ENCODE assay signal across 8 cellular contexts in the genomic region with DNA sequence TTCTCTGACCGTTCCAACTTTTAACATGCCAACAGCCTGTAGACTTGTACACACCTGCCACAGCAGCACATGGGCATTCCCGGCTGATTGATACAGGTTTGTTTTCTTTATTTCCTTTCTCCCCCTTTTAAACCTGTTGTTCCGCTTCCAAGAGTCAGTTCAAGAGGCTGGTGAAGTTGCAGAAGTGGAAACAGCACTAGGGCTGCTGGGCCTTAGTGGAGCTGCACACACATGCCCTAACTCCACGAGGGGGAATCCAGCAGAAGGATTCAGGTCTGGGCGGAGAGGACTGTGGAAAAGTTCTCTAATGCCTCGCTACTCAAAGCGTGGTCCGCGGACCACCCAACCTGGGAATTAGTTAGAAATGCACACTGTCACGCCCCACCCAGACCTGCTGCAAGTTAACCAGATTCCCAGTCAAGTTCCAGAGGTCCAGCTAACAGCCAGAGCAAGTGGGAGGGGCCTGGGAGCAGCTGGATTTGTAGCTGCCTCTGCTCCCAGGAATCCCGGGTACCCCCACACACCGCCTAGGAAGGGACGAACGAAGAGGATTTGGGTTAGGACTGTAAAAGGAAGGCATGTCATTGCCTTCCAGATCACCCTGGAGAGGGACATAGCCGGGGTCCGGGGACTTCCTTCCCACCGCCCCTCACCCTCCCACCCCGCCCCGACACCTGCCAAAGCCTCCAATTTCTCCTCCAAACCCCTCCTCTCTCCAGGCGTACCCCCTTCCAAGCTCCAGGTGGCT. TPM values are rescaled to one million over a fixed set of nuclear protein-coding genes. Genes with fewer than 3 reads are reported as not detected.
DNase-seq lines count a peak whose midpoint lies in the region; ATAC-seq and TF ChIP-seq lines count a peak whose summit lies in the region.

No MANE protein-coding gene starts in this region.

- H3K4me1 ChIP-seq in SJCRH30 (no peaks in the 10 kb centered on the region; the same call in 1 of the 2 replicates), tibial nerve (peaks cover 0 to 42% (median 28%) of the 10 kb centered on the region in 4 donors)
- peaks cover 16% of the 10 kb centered on the region for H3K4me1 ChIP-seq in effector memory CD4-positive, alpha-beta T cell (ENCODE audit: control insufficient read depth, insufficient read depth, low read length, poor library complexity, severe bottlenecking)

- H3K27me3 Mint-ChIP-seq in stimulated activated naive CD8-positive, alpha-beta T cell treated with anti-CD3 and anti-CD28 coated beads, Interleukin-15, Interleukin-2, amounts not matched to agents 100 ng/mL and 50 ng/mL, for 24 hours, result no peaks in the 10 kb centered on the region
- H3K27me3 Mint-ChIP-seq in memory B cell, result peaks cover 9% of the 10 kb centered on the region

- no peaks in the 10 kb centered on the region for H3K9me3 ChIP-seq in SJCRH30 (replicated peaks)
- no peaks in the 10 kb centered on the region for H3K9me3 ChIP-seq in effector memory CD4-positive, alpha-beta T cell (ENCODE audit: control insufficient read depth, low read length)
- no peaks in the 10 kb centered on the region for H3K9me3 ChIP-seq in tibial nerve

- no peak for TF ChIP-seq EP300 in tibial nerve (IDR thresholded peaks at IDR 0.05)

- H3K9me3 Mint-ChIP-seq in stimulated activated naive CD8-positive, alpha-beta T cell treated with anti-CD3 and anti-CD28 coated beads, Interleukin-15, Interleukin-2, amounts not matched to agents 100 ng/mL and 50 ng/mL, for 24 hours, result no peaks in the 10 kb centered on the region
- no peaks in the 10 kb centered on the region for H3K9me3 Mint-ChIP-seq in memory B cell

- H3K27me3 ChIP-seq in SJCRH30 (0 out of 2 replicates have a peak, but pooled peaks cover 3% of the 10 kb centered on the region), tibial nerve (no peaks in the 10 kb centered on the region)
- H3K27me3 ChIP-seq in effector memory CD4-positive, alpha-beta T cell (replicated peaks; ENCODE audit: control insufficient read depth, insufficient read depth, low read length, poor library complexity, severe bottlenecking), result no peaks in the 10 kb centered on the region

- H3K27ac ChIP-seq in SJCRH30 (no peak overlapping the region; the same call in 1 of the 2 replicates), tibial nerve (peak overlapping the region in 3 of 4 donors; percentile 58 to 86 (median 83))
- peak overlapping the region; percentile 46 for H3K27ac ChIP-seq in effector memory CD4-positive, alpha-beta T cell (ENCODE audit: insufficient read depth, low read length, poor library complexity, severe bottlenecking)

- WGBS in tibial nerve, 2 donors, result 6 to 7% methylated on average over 13 to 14 of the region's 20 CpGs

- peaks cover 9% of the 10 kb centered on the region for H3K36me3 Mint-ChIP-seq in stimulated activated naive CD8-positive, alpha-beta T cell treated with anti-CD3 and anti-CD28 coated beads, Interleukin-15, Interleukin-2, amounts not matched to agents 100 ng/mL and 50 ng/mL, for 24 hours (ENCODE audit: low read depth)
- H3K36me3 Mint-ChIP-seq in memory B cell, result peaks cover 8% of the 10 kb centered on the region

- no peak for TF ChIP-seq POLR2A in tibial nerve (IDR thresholded peaks at IDR 0.05)

- H3K4me3 ChIP-seq in SJCRH30 (peak overlapping the region; percentile 61), tibial nerve (peak overlapping the region; percentile 54 to 89 (median 68))
- H3K4me3 ChIP-seq in effector memory CD4-positive, alpha-beta T cell (ENCODE audit: insufficient read depth, low read depth, low read length, poor library complexity, severe bottlenecking), result peak overlapping the region; percentile 56

- no peak for ATAC-seq in stimulated activated naive CD8-positive, alpha-beta T cell treated with anti-CD3 and anti-CD28 coated beads, Interleukin-15, Interleukin-2, amounts not matched to agents 100 U/mL and 50 U/mL, for 24 hours
- ATAC-seq in HG03196 (IDR thresholded peaks at IDR 0.05; ENCODE audit: unreplicated experiment), result peak; percentile 8
- ATAC-seq in memory B cell (ENCODE audit: low read depth), result no peak
- ATAC-seq in activated CD4-positive, CD25-positive, alpha-beta regulatory T cell treated with anti-CD3 and anti-CD28 coated beads, Interleukin-2, amount 50 U/mL, for 24 hours, result no peak

- H3K4me1 Mint-ChIP-seq in stimulated activated naive CD8-positive, alpha-beta T cell treated with anti-CD3 and anti-CD28 coated beads, Interleukin-15, Interleukin-2, amounts not matched to agents 100 ng/mL and 50 ng/mL, for 24 hours (ENCODE audit: low read depth), result peaks cover 22% of the 10 kb centered on the region
- H3K4me1 Mint-ChIP-seq in memory B cell, result peaks cover 34% of the 10 kb centered on the region

- DNase-seq in stimulated activated naive CD8-positive, alpha-beta T cell treated with anti-CD3 and anti-CD28 coated beads, Interleukin-15, Interleukin-2, amounts not matched to agents 100 U/mL and 50 U/mL, for 24 hours, result no peak
- peak; percentile 65 to 71 for DNase-seq in SJCRH30
- no peak for DNase-seq in effector memory CD4-positive, alpha-beta T cell
- no peak for DNase-seq in memory B cell (ENCODE audit: low spot score in 2 of 2)
- no peak for DNase-seq in tibial nerve (ENCODE audit: low spot score in 2 of 2)

- peak overlapping the region; percentile 97 for H3K27ac Mint-ChIP-seq in stimulated activated naive CD8-positive, alpha-beta T cell treated with anti-CD3 and anti-CD28 coated beads, Interleukin-15, Interleukin-2, amounts not matched to agents 100 ng/mL and 50 ng/mL, for 24 hours
- peak overlapping the region; percentile 89 for H3K27ac Mint-ChIP-seq in memory B cell

- H3K36me3 ChIP-seq in SJCRH30 (no peaks in the 10 kb centered on the region), tibial nerve (peaks cover 0 to 18% (median 0%) of the 10 kb centered on the region in 3 donors)
- no peaks in the 10 kb centered on the region for H3K36me3 ChIP-seq in effector memory CD4-positive, alpha-beta T cell (ENCODE audit: control insufficient read depth, insufficient read depth, low read length)

- peak overlapping the region; percentile 97 for H3K4me3 Mint-ChIP-seq in stimulated activated naive CD8-positive, alpha-beta T cell treated with anti-CD3 and anti-CD28 coated beads, Interleukin-15, Interleukin-2, amounts not matched to agents 100 ng/mL and 50 ng/mL, for 24 hours
- peak overlapping the region; percentile 92 for H3K4me3 Mint-ChIP-seq in memory B cell

- TF ChIP-seq CTCF in tibial nerve (IDR thresholded peaks at IDR 0.05), result no peak

RNA-seq across cellular contexts. Expression of a gene that starts 0.5 kb away (rescaled TPM):
- 5.4 and 9.3 TPM in 2 replicates for total RNA-seq in SJCRH30 (2014; rRNA removed; shearing (Covaris generic))
- 10 to 100 TPM; 19.9 to 48.4 (median 37.5) TPM for total RNA-seq in tibial nerve

Comparison
In these comparisons a context has a peak if more than half of its experiments do, and no peak if none do; other contexts are left out.
1. DNase-seq: peak in SJCRH30 (2 of 2); none in stimulated activated naive CD8-positive, alpha-beta T cell treated with anti-CD3 and anti-CD28 coated beads, Interleukin-15, Interleukin-2, amounts not matched to agents 100 U/mL and 50 U/mL, for 24 hours (single experiment), effector memory CD4-positive, alpha-beta T cell (0 of 3), memory B cell (0 of 2) and tibial nerve (0 of 2).
2. Peak in every context shown above with its lines, with median percentiles within 50 percentile points of each other: H3K4me3 ChIP-seq.